ENCODE assay signal across 8 cellular contexts in the genomic region with DNA sequence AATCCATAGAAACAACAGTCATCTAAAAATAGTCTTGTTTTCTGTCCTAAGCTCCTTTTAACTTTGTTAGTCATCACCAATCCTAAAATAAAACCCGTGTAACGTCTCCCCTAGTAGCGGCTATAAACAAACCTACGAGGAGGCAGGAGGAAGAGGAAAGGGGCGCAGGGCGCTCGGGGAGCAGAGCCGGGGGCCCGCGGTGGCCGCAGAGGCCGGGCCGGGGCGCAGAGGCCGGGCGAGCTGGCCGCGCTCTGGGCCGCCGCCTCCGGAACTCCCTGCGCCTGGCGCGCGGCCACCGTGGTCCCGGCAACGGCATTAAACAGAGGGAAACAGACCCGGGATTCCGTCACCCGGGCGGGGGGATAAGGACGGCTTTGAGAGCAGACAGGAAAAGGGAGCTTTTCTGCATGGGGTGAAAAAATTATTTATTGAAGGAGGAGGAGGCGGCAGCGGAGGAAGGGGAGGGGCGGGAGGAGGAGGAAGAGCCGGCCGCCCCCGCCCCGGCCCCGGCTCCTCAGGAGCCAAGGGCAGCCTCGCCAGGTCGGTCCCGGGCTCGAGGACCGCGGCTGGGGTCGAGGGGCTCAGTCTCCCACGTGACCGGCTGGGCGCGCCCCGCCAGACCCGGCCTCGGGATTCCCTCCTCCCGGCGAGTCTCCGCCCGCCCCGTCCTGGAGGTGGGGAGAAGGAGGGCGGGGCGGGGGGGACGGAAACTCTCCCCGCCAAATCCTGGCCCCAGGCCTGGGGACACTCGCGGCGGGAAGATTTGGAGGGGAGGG. TPM values are rescaled to one million over a fixed set of nuclear protein-coding genes. Genes with fewer than 3 reads are reported as not detected.
DNase-seq lines count a peak whose midpoint lies in the region; ATAC-seq and TF ChIP-seq lines count a peak whose summit lies in the region.

No MANE protein-coding gene starts in this region.

- peak overlapping the region; percentile 95 for H3K4me2 ChIP-seq in OCI-LY1 (ENCODE audit: low read length)

- H3K36me3 ChIP-seq in OCI-LY1 (ENCODE audit: insufficient read depth, low read length) = peaks cover 24% of the 10 kb centered on the region

- 0 to 1% (median 1%) methylated on average over 35 to 61 of the region's 67 CpGs for WGBS in adipose tissue, 3 donors

- peaks cover 23% of the 10 kb centered on the region for H3K79me2 ChIP-seq in OCI-LY1 (ENCODE audit: insufficient read depth, low read length)

- peak; percentile 33 for ATAC-seq in HG02798 (IDR thresholded peaks at IDR 0.05; ENCODE audit: poor library complexity, unreplicated experiment)
- peak; percentile 85 for ATAC-seq in Right ventricle myocardium superior (ENCODE audit: poor library complexity)
- no peak for ATAC-seq in GM18858 (IDR thresholded peaks at IDR 0.05; ENCODE audit: unreplicated experiment)
- no peak for ATAC-seq in GM21390 (IDR thresholded peaks at IDR 0.05; ENCODE audit: unreplicated experiment)

- intact Hi-C loops in Right ventricle myocardium superior (cut with DNase I) = no loop called here

- H3F3A ChIP-seq in OCI-LY1 (ENCODE audit: insufficient read depth, low read length) = peaks cover 4% of the 10 kb centered on the region; the same call in 1 of the 2 replicates

- no peaks in the 10 kb centered on the region for H3K9me2 ChIP-seq in OCI-LY1 (ENCODE audit: low read depth, low read length)

- DNase-seq in COLO668 (lab: John Stamatoyannopoulos, UW; ENCODE audit: unreplicated experiment) (peak; percentile 88), Right ventricle myocardium superior (peak; percentile 97), nucleus accumbens (lab: John Stamatoyannopoulos, UW) (peak in 32 of 56 donors; percentile 13 to 83 (median 47))

- H2AFZ ChIP-seq in OCI-LY1 (ENCODE audit: low read length) = no peak overlapping the region

- H3K4me1 ChIP-seq in OCI-LY1 (ENCODE audit: insufficient read depth, low read length, severe bottlenecking) = peaks cover 34% of the 10 kb centered on the region

- H3K9ac ChIP-seq in OCI-LY1 (ENCODE audit: low read length) = peak overlapping the region; percentile 63

- H4K20me1 ChIP-seq in OCI-LY1 (ENCODE audit: insufficient read depth, low read length) = no peaks in the 10 kb centered on the region

- no peak for TF ChIP-seq CTCF in OCI-LY1 (IDR thresholded peaks at IDR 0.05; ENCODE audit: low read length)

- H3K27ac ChIP-seq in OCI-LY1 (ENCODE audit: low read depth, low read length, poor library complexity, severe bottlenecking) (no peak overlapping the region), adipose tissue (ENCODE audit: low read depth, low read length) (peak overlapping the region; percentile 30)

- H3K9me3 ChIP-seq in OCI-LY1 (ENCODE audit: low read length) = no peaks in the 10 kb centered on the region

- no peaks in the 10 kb centered on the region for H3K27me3 ChIP-seq in OCI-LY1 (ENCODE audit: insufficient read depth, low read length)

- H3K4me3 ChIP-seq in OCI-LY1 (ENCODE audit: low read depth, low read length, poor library complexity, severe bottlenecking) = peak overlapping the region; percentile 59

RNA-seq across cellular contexts. Expression of a gene that starts 1.9 kb away (rescaled TPM):
- polyA plus RNA-seq in adipose tissue = 10 to 100 TPM in 1 of 3 donors, 1 to 10 TPM in 2; 2.5 to 21.7 (median 8.8) TPM
- 19.8 TPM for total RNA-seq in Right ventricle myocardium superior

Comparison
In these comparisons a context has a peak if more than half of its experiments do, and no peak if none do; other contexts are left out.
1. DNase-seq: peak in every context shown above with its lines; median percentile 97 in Right ventricle myocardium superior; 88 in COLO668; 47 in nucleus accumbens.
2. ATAC-seq: peak in HG02798 (single experiment) and Right ventricle myocardium superior (single experiment); none in GM18858 (single experiment) and GM21390 (single experiment).